Comparison of ENCODE assay signal across 8 cellular contexts in genomic region chr7:101085000-101085948, GRCh38. TPM values are rescaled to one million over a fixed set of nuclear protein-coding genes. Genes with fewer than 3 reads are reported as not detected.
DNase-seq lines count a peak whose midpoint lies in the region; ATAC-seq, FAIRE-seq and TF ChIP-seq lines count a peak whose summit lies in the region.

TRIM56 (plus strand) TSS chr7:101085481; CDS start chr7:101087313, 1,832 bp downstream.

- H3K4me1 ChIP-seq in SK-N-SH (ENCODE audit: control insufficient read depth in 1 of 2, insufficient read depth in 2 of 2, low read depth in 1 of 2, low read length in 1 of 2) (peaks cover 0 to 4% of the 10 kb centered on the region in 2 experiments; a peak in 2 of 4 replicates), pancreas (peaks cover 0 to 5% (median 3%) of the 10 kb centered on the region in 3 donors), thymus (ENCODE audit: control insufficient read depth, insufficient read depth, low read length) (peaks cover 13% of the 10 kb centered on the region)

- H3K36me3 ChIP-seq in SK-N-SH (replicated peaks in 1 of 2; ENCODE audit: control insufficient read depth in 1 of 2, insufficient read depth in 2 of 2, low read length in 1 of 2): no peaks in the 10 kb centered on the region
- H3K36me3 ChIP-seq in pancreas: peaks cover 0 to 12% (median 7%) of the 10 kb centered on the region in 3 donors
- peaks cover 34% of the 10 kb centered on the region for H3K36me3 ChIP-seq in thymus (ENCODE audit: control insufficient read depth, insufficient read depth)

- POLR2A ChIA-PET in SK-N-SH (lab: Yijun Ruan, JAX): no interaction called here

- H4K20me1 ChIP-seq in SK-N-SH (ENCODE audit: insufficient read depth): no peaks in the 10 kb centered on the region

- intact Hi-C loops in pancreas (cut with DNase I): no loop called here

- no peak for TF ChIP-seq RAD21 in SK-N-SH (IDR thresholded peaks at IDR 0.05; ENCODE audit: low read length)

- TF ChIP-seq CTCF in SK-N-SH (IDR thresholded peaks at IDR 0.05): no peak
- no peak for TF ChIP-seq CTCF in pancreas (IDR thresholded peaks at IDR 0.05)

- no peaks in the 10 kb centered on the region for H3K27me3 ChIP-seq in SK-N-SH (ENCODE audit: insufficient read depth)
- H3K27me3 ChIP-seq in pancreas: no peaks in the 10 kb centered on the region
- no peaks in the 10 kb centered on the region for H3K27me3 ChIP-seq in thymus (ENCODE audit: control insufficient read depth, insufficient read depth)

- CTCF ChIA-PET in SK-N-SH (lab: Yijun Ruan, JAX): interaction anchor here (0.5 to 3.9 kb wide), 8 partner anchors 8 to 134 kb away, joined by 3 to 26 read pairs (median 6); no protein-coding TSS in a partner anchor

- ATAC-seq in GM21737 (IDR thresholded peaks at IDR 0.05; ENCODE audit: unreplicated experiment): peak; percentile 85
- ATAC-seq in pancreas: peak; percentile 96 to 98 (median 96)

- H3K4me3 ChIP-seq in SK-N-SH (ENCODE audit: low read depth in 2 of 2, low read length in 1 of 2) (peak within 1 kb of the TSS; percentile 44 to 61), pancreas (peak within 1 kb of the TSS; percentile 48 to 70 (median 60)), thymus (ENCODE audit: low read length) (peak within 1 kb of the TSS; percentile 79)

- TF ChIP-seq EP300 in SK-N-SH (IDR thresholded peaks at IDR 0.05; ENCODE audit: borderline replicate concordance in 1 of 2, low read depth in 1 of 2, low read length in 1 of 2): no peak

- peak within 1 kb of the TSS; percentile 81 for H3K4me2 ChIP-seq in SK-N-SH

- 44% methylated on average over 27 of the region's 28 CpGs for WGBS in SK-N-SH (ENCODE audit: low lambda C conversion rate)
- 1 to 2% methylated on average over 24 to 28 of the region's 28 CpGs for whole genome bisulfite sequencing in pancreas, 2 donors
- 2% methylated on average over 28 of the region's 28 CpGs for WGBS in thymus

- H2AFZ ChIP-seq in SK-N-SH (ENCODE audit: low read depth): peak within 1 kb of the TSS; percentile 86

- H3K9me2 ChIP-seq in SK-N-SH: no peaks in the 10 kb centered on the region

- peaks cover 15% of the 10 kb centered on the region for H3K79me2 ChIP-seq in SK-N-SH (ENCODE audit: insufficient read depth)

- peak within 1 kb of the TSS; percentile 73 for H3K9ac ChIP-seq in SK-N-SH

- peaks cover 24% of the 10 kb centered on the region for H3F3A ChIP-seq in SK-N-SH (replicated peaks; ENCODE audit: insufficient read depth)

- H3K27ac ChIP-seq in SK-N-SH (ENCODE audit: low read depth in 2 of 2, low read length in 1 of 2): peak within 1 kb of the TSS in 1 of 2 experiments; percentile 66; a peak in 3 of 4 replicates
- peak within 1 kb of the TSS; percentile 83 to 93 (median 88) for H3K27ac ChIP-seq in pancreas
- H3K27ac ChIP-seq in thymus (ENCODE audit: low read depth): peak within 1 kb of the TSS; percentile 92

- H3K9me3 ChIP-seq in SK-N-SH (no peaks in the 10 kb centered on the region), pancreas (no peaks in the 10 kb centered on the region), thymus (ENCODE audit: control insufficient read depth) (no peaks in the 10 kb centered on the region)

- peak; percentile 83 for DNase-seq in DMS79 (lab: John Stamatoyannopoulos, UW)
- DNase-seq in LHCN-M2 (ENCODE audit: low read depth): peak; percentile 82
- DNase-seq in SK-N-SH: peak; percentile 75
- DNase-seq in activated naive CD4-positive, alpha-beta T cell treated with anti-CD3 and anti-CD28 coated beads, Interleukin-2, amount 50 U/mL, for 16 hours: peak; percentile 75
- peak; percentile 84 for DNase-seq in glomerular visceral epithelial cell (ENCODE audit: extremely low spot score)
- DNase-seq in pancreas: peak; percentile 91 to 97 (median 94)

- no peak for FAIRE-seq in pancreas (lab: Jason Lieb, UNC)

TF ChIP-seq in SK-N-SH, 30 proteins besides CTCF, POLR2A, EP300 and RAD21:
- TF ChIP-seq ELF1 (IDR thresholded peaks at IDR 0.05): peak; percentile 54
- TF ChIP-seq TAF1 (IDR thresholded peaks at IDR 0.05; ENCODE audit: borderline replicate concordance, low read depth, low read length): peak; percentile 47
- TF ChIP-seq TEAD4 (IDR thresholded peaks at IDR 0.05; ENCODE audit: borderline replicate concordance, insufficient read depth): no peak
- TF ChIP-seq POLR2AphosphoS5 (IDR thresholded peaks at IDR 0.05; ENCODE audit: low read depth, low read length): peak; percentile 55; the same call in 1 of the 2 replicates
- TF ChIP-seq GABPA (IDR thresholded peaks at IDR 0.05; ENCODE audit: low read depth): peak; percentile 47; the same call in 1 of the 2 replicates
- TF ChIP-seq SIN3A (IDR thresholded peaks at IDR 0.05; ENCODE audit: borderline replicate concordance, low read depth, low read length): 0 out of 2 replicates have a peak, but pooled peaks have one; percentile 53
TF ChIP-seq in SK-N-SH: peak in this region for 5.

RNA-seq across cellular contexts. Expression of gene TRIM56, which starts in this region (rescaled TPM):
- total RNA-seq in LHCN-M2 (2014; rRNA removed) (14.5 and 16.2 TPM in 2 replicates), pancreas (10 to 100 TPM; 13.2 to 26.5 (median 15.9) TPM)
- polyA plus RNA-seq in LHCN-M2 (2012): 15.9 TPM
- polyA plus RNA-seq in SK-N-SH (2012; rRNA removed) (2.5 and 2.9 TPM in 2 replicates), pancreas (10 to 100 TPM in 1 of 2 donors, 1 to 10 TPM in 1; 7.6 to 10.5 TPM), thymus (12.8 TPM)
- 2.4 TPM in 2 replicates for polyA plus RNA-seq in SK-N-SH (2012; cell fraction: cytosol; rRNA removed)
- 7.4 and 7.8 TPM in 2 replicates for polyA plus RNA-seq in SK-N-SH (2012; cell fraction: nucleus; rRNA removed)
